ENCODE assay signal across 8 cellular contexts in genomic region chr1:181189245-181189644, GRCh38.
"Had no signal": no experiment of that assay in that cellular context is flagged by ENCODE, and none has a peak within 500 bp of the region (broad histone marks: within the 10 kb centered on the region; RNA-seq: fewer than 3 reads in every experiment).

No MANE protein-coding gene starts in this region.

- DNase-seq: amniotic stem cell, cortex of kidney had no signal

- H3K9me3 ChIP-seq: gastroesophageal sphincter, lower lobe of right lung, mucosa of descending colon, testis had no signal

- H3K79me2 ChIP-seq: hepatocyte had no signal

- H3K27me3 ChIP-seq: brain microvascular endothelial cell, testis had no signal

- H3K36me3 ChIP-seq: brain microvascular endothelial cell, gastroesophageal sphincter, lower lobe of right lung had no signal

- H3K27ac ChIP-seq: brain microvascular endothelial cell, gastroesophageal sphincter, hepatocyte, lower lobe of right lung, testis had no signal

- H3K4me3 ChIP-seq: lower lobe of right lung, mucosa of descending colon had no signal
